In genomic region chr5:50465015-50465414, GRCh38 we compare ENCODE assay signal across 7 cellular contexts. TPM values are rescaled to one million over a fixed set of nuclear protein-coding genes. Genes with fewer than 3 reads are reported as not detected.
DNase-seq lines count a peak whose midpoint lies in the region; ATAC-seq and TF ChIP-seq lines count a peak whose summit lies in the region.
"Not testable (repeated sequence)": the region's sequence is repeated elsewhere in the genome, so short reads cannot be mapped to it uniquely, and the experiment has no call there.
"Had no signal": no experiment of that assay in that cellular context is flagged by ENCODE, and none has a peak within 500 bp of the region (broad histone marks: within the 10 kb centered on the region; RNA-seq: fewer than 3 reads in every experiment).

No MANE protein-coding gene starts in this region.

- not testable (repeated sequence) for H3K27me3 ChIP-seq in neuronal stem cell (ENCODE audit: control insufficient read depth in 3 of 3, insufficient read depth in 3 of 3, low read depth in 1 of 3, low read length in 3 of 3)

- not testable (repeated sequence) for H2BK5ac ChIP-seq in neuronal stem cell (ENCODE audit: low read length)

- H2BK120ac ChIP-seq in neuronal stem cell (ENCODE audit: low read depth, low read length): not testable (repeated sequence)

- not testable (repeated sequence) for H3K4me3 Mint-ChIP-seq in osteocyte (ENCODE audit: unreplicated experiment); stimulated activated naive B cell treated with anti-CD40 and anti-IgM and Interleukin-4, amounts not matched to agents 10 μg/mL and 1 μg/mL and 100 μg/mL, for 72 hours

- not testable (repeated sequence) for H3K36me3 ChIP-seq in neuronal stem cell (replicated peaks in 1 of 2; ENCODE audit: control insufficient read depth in 2 of 2, insufficient read depth in 2 of 2, low read length in 2 of 2)

- not testable (repeated sequence) for H3K36me3 Mint-ChIP-seq in osteocyte (ENCODE audit: unreplicated experiment); stimulated activated naive B cell treated with anti-CD40 and anti-IgM and Interleukin-4, amounts not matched to agents 10 μg/mL and 1 μg/mL and 100 μg/mL, for 72 hours

- DNase-seq in NCI-H146 (lab: John Stamatoyannopoulos, UW): peak; percentile 55
- peak; percentile 37 for DNase-seq in Right ventricle myocardium inferior (ENCODE audit: missing footprints)
- DNase-seq in left ventricle myocardium superior: peak; percentile 24
- DNase-seq in neuronal stem cell (ENCODE audit: low spot score); stimulated activated naive B cell treated with anti-CD40 and anti-IgM and Interleukin-4, amounts not matched to agents 10 μg/mL and 1 μg/mL and 100 μg/mL, for 72 hours: not testable (repeated sequence)
- peak; percentile 83 for DNase-seq in osteocyte (ENCODE audit: extremely low spot score, unreplicated experiment)

- H2BK15ac ChIP-seq in neuronal stem cell (ENCODE audit: low read length): not testable (repeated sequence)

- H3K9ac ChIP-seq in neuronal stem cell (ENCODE audit: low read depth, low read length, poor library complexity): not testable (repeated sequence)

- intact Hi-C loops in Right ventricle myocardium inferior (cut with DNase I); left ventricle myocardium superior (cut with micrococcal nuclease): not testable (repeated sequence)

- H3K27ac Mint-ChIP-seq in osteocyte (ENCODE audit: unreplicated experiment): not testable (repeated sequence)
- peak overlapping the region; percentile 47 for H3K27ac Mint-ChIP-seq in stimulated activated naive B cell treated with anti-CD40 and anti-IgM and Interleukin-4, amounts not matched to agents 10 μg/mL and 1 μg/mL and 100 μg/mL, for 72 hours

- no CpG with 5 or more reads among the region's 23 CpGs for WGBS in neuronal stem cell (ENCODE audit: extremely low coverage in 2 of 2, insufficient read length in 2 of 2, insufficient replicate concordance in 1 of 2), 2 donors

- H2BK12ac ChIP-seq in neuronal stem cell (ENCODE audit: low read length): not testable (repeated sequence)

- not testable (repeated sequence) for H4K91ac ChIP-seq in neuronal stem cell (ENCODE audit: low read depth, low read length, poor library complexity)

- H3K27ac ChIP-seq in neuronal stem cell (replicated peaks; ENCODE audit: low read length): not testable (repeated sequence)

- not testable (repeated sequence) for H3K14ac ChIP-seq in neuronal stem cell (ENCODE audit: low read length)

- H3K4me1 ChIP-seq in neuronal stem cell (ENCODE audit: control insufficient read depth in 2 of 2, insufficient read depth in 1 of 2, low read depth in 1 of 2, low read length in 2 of 2): not testable (repeated sequence)

- H3K4ac ChIP-seq in neuronal stem cell (ENCODE audit: low read length): not testable (repeated sequence)

- H3K79me1 ChIP-seq in neuronal stem cell (ENCODE audit: low read depth, low read length): not testable (repeated sequence)

- not testable (repeated sequence) for H3K4me1 Mint-ChIP-seq in osteocyte (ENCODE audit: unreplicated experiment); stimulated activated naive B cell treated with anti-CD40 and anti-IgM and Interleukin-4, amounts not matched to agents 10 μg/mL and 1 μg/mL and 100 μg/mL, for 72 hours

- not testable (repeated sequence) for TF ChIP-seq CTCF in osteocyte (IDR thresholded peaks at IDR 0.05)

- H3K23ac ChIP-seq in neuronal stem cell (ENCODE audit: low read depth, low read length, poor library complexity): not testable (repeated sequence)

- H2AFZ ChIP-seq in neuronal stem cell (ENCODE audit: low read length): not testable (repeated sequence)

- not testable (repeated sequence) for H3K27me3 Mint-ChIP-seq in osteocyte (ENCODE audit: unreplicated experiment); stimulated activated naive B cell treated with anti-CD40 and anti-IgM and Interleukin-4, amounts not matched to agents 10 μg/mL and 1 μg/mL and 100 μg/mL, for 72 hours

- not testable (repeated sequence) for H3K9me3 ChIP-seq in neuronal stem cell (replicated peaks in 1 of 2; ENCODE audit: control insufficient read depth in 2 of 2, insufficient read depth in 1 of 2, low read depth in 1 of 2, low read length in 2 of 2)

- peaks cover 26% of the 10 kb centered on the region for H3K9me3 Mint-ChIP-seq in osteocyte (ENCODE audit: unreplicated experiment)
- not testable (repeated sequence) for H3K9me3 Mint-ChIP-seq in stimulated activated naive B cell treated with anti-CD40 and anti-IgM and Interleukin-4, amounts not matched to agents 10 μg/mL and 1 μg/mL and 100 μg/mL, for 72 hours

- not testable (repeated sequence) for ATAC-seq in Right ventricle myocardium inferior; left ventricle myocardium superior; stimulated activated naive B cell treated with anti-CD40 and anti-IgM and Interleukin-4, amounts not matched to agents 10 μg/mL and 1 μg/mL and 100 μg/mL, for 72 hours (replicated peaks)

- H4K8ac ChIP-seq in neuronal stem cell (ENCODE audit: low read depth, low read length): peak overlapping the region; percentile 43

- not testable (repeated sequence) for H3K4me3 ChIP-seq in neuronal stem cell (ENCODE audit: low read length in 2 of 2)

- H3K4me2 ChIP-seq in neuronal stem cell (ENCODE audit: insufficient read depth, low read length, poor library complexity, severe bottlenecking): not testable (repeated sequence)

- H2AK5ac ChIP-seq in neuronal stem cell (ENCODE audit: low read depth, low read length): not testable (repeated sequence)

- H3K18ac ChIP-seq in neuronal stem cell (ENCODE audit: low read length): peak overlapping the region; percentile 38

RNA-seq across cellular contexts. Expression of gene EMB, which starts 23.9 kb away (rescaled TPM):
- total RNA-seq in Right ventricle myocardium inferior (15.4 TPM), left ventricle myocardium superior (12.0 TPM), osteocyte (3.3 and 3.7 TPM in 2 replicates)
- 17.2 TPM for polyA plus RNA-seq in neuronal stem cell (2013, experiment 1 of 2)
- 16.9 TPM for polyA plus RNA-seq in neuronal stem cell (2013, experiment 2 of 2)
- total RNA-seq: A172 had no signal
